8 cellular contexts compared by ENCODE assay signal in the genomic region with DNA sequence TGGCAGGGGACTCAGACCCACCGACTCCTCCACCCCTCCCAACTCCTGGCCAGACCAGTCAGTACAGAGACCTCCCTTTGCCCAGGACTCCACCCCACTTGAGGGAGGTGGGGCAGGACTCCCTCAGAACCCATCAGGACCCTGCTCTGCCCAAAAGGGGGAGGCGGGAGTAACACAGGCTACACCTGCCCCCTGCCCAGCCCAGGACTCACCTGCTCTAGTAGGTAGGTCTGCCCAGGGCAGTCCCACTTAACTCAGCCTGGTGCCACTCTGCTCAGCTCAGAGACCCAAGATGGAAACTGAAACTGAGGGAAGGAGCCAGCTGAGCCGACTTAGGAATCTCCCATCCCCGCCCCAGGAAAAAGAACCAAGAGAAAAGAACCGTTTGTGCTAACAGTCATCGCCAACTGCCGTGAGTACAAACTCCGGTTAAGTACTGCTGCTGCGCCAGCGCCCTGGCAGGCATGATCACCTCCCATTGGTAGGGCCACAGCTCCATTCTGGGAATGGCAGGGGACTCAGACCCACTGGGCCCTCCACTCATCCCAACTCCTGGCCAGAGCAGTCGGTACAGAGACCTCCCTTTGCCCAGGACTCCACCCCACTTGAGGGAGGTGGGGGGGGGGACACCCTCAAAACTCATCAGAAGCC. TPM values are rescaled to one million over a fixed set of nuclear protein-coding genes. Genes with fewer than 3 reads are reported as not detected.
A peak's percentile ranks its signal among the peaks of the same experiment; 100 is the strongest.
DNase-seq lines count a peak whose midpoint lies in the region; ATAC-seq and TF ChIP-seq lines count a peak whose summit lies in the region.

No MANE protein-coding gene starts in this region.

- peak; percentile 8 for ATAC-seq in GM18867 (IDR thresholded peaks at IDR 0.05; ENCODE audit: unreplicated experiment)

- CTCF ChIA-PET in AG04449 (lab: Yijun Ruan, JAX), result interaction anchor here (1.4 to 25.6 kb wide), 6 partner anchors 8 to 415 kb away, joined by 3 to 451 read pairs (median 37); a partner anchor contains a TSS

- intact Hi-C loops in vagina (cut with DNase I), result loop anchor here (5.0 kb wide), 2 partner anchors 45 to 145 kb away; a partner anchor contains a TSS

- POLR2A ChIA-PET in AG04449 (lab: Yijun Ruan, JAX), result interaction anchor here (1.5 to 2.3 kb wide), 3 partner anchors 85 to 146 kb away, joined by 4 to 7 read pairs (median 4); a partner anchor contains a TSS

- no peaks in the 10 kb centered on the region for H3K9me3 ChIP-seq in Peyer's patch
- no peaks in the 10 kb centered on the region for H3K9me3 ChIP-seq in mucosa of stomach (ENCODE audit: control insufficient read depth, low read length)
- H3K9me3 ChIP-seq in vagina, result no peaks in the 10 kb centered on the region

- H3K36me3 ChIP-seq in Peyer's patch (no peaks in the 10 kb centered on the region), mucosa of stomach (ENCODE audit: control insufficient read depth, insufficient read depth, low read length) (no peaks in the 10 kb centered on the region), vagina (peaks cover 0 to 8% of the 10 kb centered on the region in 2 donors)

- TF ChIP-seq POLR2A in Peyer's patch (IDR thresholded peaks at IDR 0.05) (no peak), vagina (IDR thresholded peaks at IDR 0.05) (no peak)

- DNase-seq in AG04449 (ENCODE audit: low read depth, low spot score) (no peak), Peyer's patch (peak in 2 of 3 donors; percentile 73 to 78), coronary artery (ENCODE audit: low spot score) (no peak), vagina (ENCODE audit: extremely low spot score in 2 of 2) (no peak), cerebellum (ENCODE audit: low spot score) (no peak), HuH-7.5 (ENCODE audit: low spot score) (no peak)

- H3K4me1 ChIP-seq in Peyer's patch, result peaks cover 0 to 19% (median 15%) of the 10 kb centered on the region in 4 donors
- H3K4me1 ChIP-seq in mucosa of stomach (ENCODE audit: control insufficient read depth, insufficient read depth, low read length), result peaks cover 20% of the 10 kb centered on the region
- H3K4me1 ChIP-seq in vagina, result peaks cover 30% of the 10 kb centered on the region

- H3K9ac ChIP-seq in mucosa of stomach (ENCODE audit: low read length), result peak overlapping the region; percentile 85

- TF ChIP-seq CTCF in AG04449 (IDR thresholded peaks at IDR 0.05; ENCODE audit: insufficient read depth, low read length, missing control alignments) (no peak), Peyer's patch (IDR thresholded peaks at IDR 0.05) (no peak), coronary artery (IDR thresholded peaks at IDR 0.05) (no peak), vagina (IDR thresholded peaks at IDR 0.05) (no peak)

- H3K27me3 ChIP-seq in Peyer's patch (no peaks in the 10 kb centered on the region), mucosa of stomach (ENCODE audit: control insufficient read depth, insufficient read depth, low read length) (no peaks in the 10 kb centered on the region), vagina (no peaks in the 10 kb centered on the region)

- H3K4me3 ChIP-seq in AG04449 (ENCODE audit: low read depth, low read length), result peak overlapping the region; percentile 55
- H3K4me3 ChIP-seq in Peyer's patch, result peak overlapping the region; percentile 38 to 60 (median 56)
- peak overlapping the region; percentile 81 for H3K4me3 ChIP-seq in coronary artery
- H3K4me3 ChIP-seq in mucosa of stomach (ENCODE audit: low read length), result peak overlapping the region; percentile 61
- peak overlapping the region; percentile 51 to 59 for H3K4me3 ChIP-seq in vagina

- peak overlapping the region; percentile 87 to 96 (median 93) for H3K27ac ChIP-seq in Peyer's patch
- H3K27ac ChIP-seq in coronary artery, result peak overlapping the region; percentile 88 to 96
- H3K27ac ChIP-seq in vagina, result peak overlapping the region; percentile 92

RNA-seq across cellular contexts. Expression of a gene that starts 0.5 kb away (rescaled TPM):
- total RNA-seq in Peyer's patch (10 to 100 TPM; 12.8 to 24.8 (median 18.4) TPM), vagina (8.1 TPM), cerebellum (2.4 TPM)

RNA-seq across cellular contexts. Expression of a gene that starts 9.1 kb away (rescaled TPM):
- total RNA-seq in Peyer's patch (100 to 1,000 TPM in 1 of 4 donors, 10 to 100 TPM in 2, 1 to 10 TPM in 1; 9.8 to 172 (median 38.4) TPM), vagina (63.1 TPM), cerebellum (13.6 TPM)

RNA-seq across cellular contexts. Expression of a gene that starts 10.6 kb away (rescaled TPM):
- not detected for total RNA-seq in Peyer's patch
- total RNA-seq in vagina, result 1.2 TPM
- total RNA-seq in cerebellum, result 0.18 TPM

RNA-seq across cellular contexts. Expression of a gene that starts 13.8 kb away (rescaled TPM):
- total RNA-seq in Peyer's patch, result 1 to 10 TPM in 1 of 4 donors, under 1 TPM in 1, not detected in 2; 0.53 to 1.3 TPM
- total RNA-seq in vagina, result 0.49 TPM
- 7.4 TPM for total RNA-seq in cerebellum

RNA-seq across cellular contexts. Expression of a gene that starts 42.8 kb away (rescaled TPM):
- 100 to 1,000 TPM in 2 of 4 donors, 10 to 100 TPM in 2; 80.9 to 153 (median 116) TPM for total RNA-seq in Peyer's patch
- total RNA-seq in vagina, result 111 TPM
- 37.7 TPM for total RNA-seq in cerebellum

Comparison
In these comparisons a context has a peak if more than half of its experiments do, and no peak if none do; other contexts are left out.
1. DNase-seq: peak in Peyer's patch (2 of 3); none in AG04449 (single experiment), coronary artery (single experiment), vagina (0 of 2), cerebellum (single experiment) and HuH-7.5 (single experiment).
2. Peak in every context shown above with its lines, with median percentiles within 50 percentile points of each other: H3K4me3 ChIP-seq and H3K27ac ChIP-seq.